In genomic region chr6:11944111-11944510, GRCh38 we compare ENCODE assay signal across 1 cellular context.
TF ChIP-seq lines count a peak whose summit lies in the region.

No MANE protein-coding gene starts in this region.

TF ChIP-seq in HepG2, 621 proteins besides CTCF, POLR2A, EP300 and RAD21 (continued from another document):
- TF ChIP-seq ZNF784 (CRISPR knock-in tag; IDR thresholded peaks at IDR 0.05; ENCODE audit: borderline replicate concordance) (no peak), ZBTB38 (CRISPR knock-in tag; IDR thresholded peaks at IDR 0.05) (no peak), JARID2 (CRISPR knock-in tag; IDR thresholded peaks at IDR 0.05; ENCODE audit: insufficient replicate concordance) (no peak), KDM5A (IDR thresholded peaks at IDR 0.05; ENCODE audit: borderline replicate concordance, low read length) (0 out of 2 replicates have a peak, but pooled peaks have one; percentile 31), BCL6 (CRISPR knock-in tag; IDR thresholded peaks at IDR 0.05) (peak; percentile 80), ZNF253 (CRISPR knock-in tag; IDR thresholded peaks at IDR 0.05; ENCODE audit: borderline replicate concordance) (no peak), ZBTB2 (CRISPR knock-in tag; IDR thresholded peaks at IDR 0.05; ENCODE audit: low read depth) (no peak)
TF ChIP-seq in HepG2: peak in this region for 3.
